ENCODE assay signal across 1 cellular context in the genomic region with DNA sequence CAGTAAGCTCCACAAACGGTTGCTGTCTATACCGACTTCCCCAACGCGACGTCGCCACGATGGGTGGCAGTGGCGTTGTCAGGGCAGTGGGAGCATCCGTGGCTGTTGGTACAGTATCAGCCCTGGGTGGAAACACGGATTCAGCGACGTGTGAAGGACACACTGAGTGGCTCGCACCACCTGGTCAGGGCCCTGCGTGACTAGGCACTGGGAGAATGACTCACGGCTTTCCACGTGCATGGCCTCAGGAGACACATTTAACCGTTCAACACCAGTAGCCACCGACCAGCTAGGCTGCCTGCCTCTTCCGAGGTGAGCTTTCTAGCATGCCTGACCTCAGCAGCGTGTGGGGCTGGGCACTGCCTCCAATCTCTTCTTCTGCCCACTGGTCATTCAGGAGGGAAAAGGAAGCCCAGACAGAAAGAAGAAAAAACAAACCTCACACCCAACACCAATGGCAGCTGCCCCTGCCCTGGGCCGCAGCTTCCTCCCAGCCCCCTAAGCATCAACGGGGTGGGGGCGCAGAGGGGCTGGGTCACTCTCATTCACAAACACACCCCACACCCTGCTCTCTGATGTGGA.
TF ChIP-seq lines count a peak whose summit lies in the region.

No MANE protein-coding gene starts in this region.

TF ChIP-seq in HepG2, 621 proteins besides CTCF, POLR2A, EP300 and RAD21 (continued from another document):
- TF ChIP-seq, protein P1, sequence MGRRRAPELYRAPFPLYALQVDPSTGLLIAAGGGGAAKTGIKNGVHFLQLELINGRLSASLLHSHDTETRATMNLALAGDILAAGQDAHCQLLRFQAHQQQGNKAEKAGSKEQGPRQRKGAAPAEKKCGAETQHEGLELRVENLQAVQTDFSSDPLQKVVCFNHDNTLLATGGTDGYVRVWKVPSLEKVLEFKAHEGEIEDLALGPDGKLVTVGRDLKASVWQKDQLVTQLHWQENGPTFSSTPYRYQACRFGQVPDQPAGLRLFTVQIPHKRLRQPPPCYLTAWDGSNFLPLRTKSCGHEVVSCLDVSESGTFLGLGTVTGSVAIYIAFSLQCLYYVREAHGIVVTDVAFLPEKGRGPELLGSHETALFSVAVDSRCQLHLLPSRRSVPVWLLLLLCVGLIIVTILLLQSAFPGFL (CRISPR knock-in tag; IDR thresholded peaks at IDR 0.05): no peak
- no peak for TF ChIP-seq BHLHE40 (IDR thresholded peaks at IDR 0.05; ENCODE audit: low read length)
- TF ChIP-seq AGO2 (optimal IDR thresholded peaks at IDR 0.05; ENCODE audit: low read depth, low read length): peak; percentile 29
- TF ChIP-seq MTF1 (CRISPR knock-in tag; IDR thresholded peaks at IDR 0.05): no peak
- TF ChIP-seq TBP (CRISPR knock-in tag; IDR thresholded peaks at IDR 0.05): no peak
- TF ChIP-seq ZFY (CRISPR knock-in tag; IDR thresholded peaks at IDR 0.05): no peak
- TF ChIP-seq, protein P2, sequence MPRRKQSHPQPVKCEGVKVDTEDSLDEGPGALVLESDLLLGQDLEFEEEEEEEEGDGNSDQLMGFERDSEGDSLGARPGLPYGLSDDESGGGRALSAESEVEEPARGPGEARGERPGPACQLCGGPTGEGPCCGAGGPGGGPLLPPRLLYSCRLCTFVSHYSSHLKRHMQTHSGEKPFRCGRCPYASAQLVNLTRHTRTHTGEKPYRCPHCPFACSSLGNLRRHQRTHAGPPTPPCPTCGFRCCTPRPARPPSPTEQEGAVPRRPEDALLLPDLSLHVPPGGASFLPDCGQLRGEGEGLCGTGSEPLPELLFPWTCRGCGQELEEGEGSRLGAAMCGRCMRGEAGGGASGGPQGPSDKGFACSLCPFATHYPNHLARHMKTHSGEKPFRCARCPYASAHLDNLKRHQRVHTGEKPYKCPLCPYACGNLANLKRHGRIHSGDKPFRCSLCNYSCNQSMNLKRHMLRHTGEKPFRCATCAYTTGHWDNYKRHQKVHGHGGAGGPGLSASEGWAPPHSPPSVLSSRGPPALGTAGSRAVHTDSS (CRISPR knock-in tag; conservative IDR thresholded peaks at IDR 0.05): 0 out of 2 replicates have a peak, but pooled peaks have one; percentile 49
- TF ChIP-seq JUN (CRISPR knock-in tag; IDR thresholded peaks at IDR 0.05): no peak
- no peak for TF ChIP-seq BRCA1 (CRISPR knock-in tag; IDR thresholded peaks at IDR 0.05)
- no peak for TF ChIP-seq ATF7 (IDR thresholded peaks at IDR 0.05)
- no peak for TF ChIP-seq ATF7 (CRISPR knock-in tag; IDR thresholded peaks at IDR 0.05)
- peak; percentile 59; the same call in 1 of the 2 replicates for TF ChIP-seq ZBTB38 (CRISPR knock-in tag; IDR thresholded peaks at IDR 0.05)
- TF ChIP-seq ZFAT (CRISPR knock-in tag; conservative IDR thresholded peaks at IDR 0.05): no peak
- TF ChIP-seq MAFK (conservative IDR thresholded peaks at IDR 0.05 in 1 of 2, IDR thresholded peaks at IDR 0.05 in 1 of 2; ENCODE audit: low read length in 2 of 2): no peak
- TF ChIP-seq ZNF441 (CRISPR knock-in tag; IDR thresholded peaks at IDR 0.05; ENCODE audit: borderline replicate concordance): no peak
- TF ChIP-seq GZF1 (CRISPR knock-in tag; IDR thresholded peaks at IDR 0.05): no peak
TF ChIP-seq in HepG2: peak in this region for 3.
